Comparison of ENCODE assay signal across 9 cellular contexts in the genomic region with DNA sequence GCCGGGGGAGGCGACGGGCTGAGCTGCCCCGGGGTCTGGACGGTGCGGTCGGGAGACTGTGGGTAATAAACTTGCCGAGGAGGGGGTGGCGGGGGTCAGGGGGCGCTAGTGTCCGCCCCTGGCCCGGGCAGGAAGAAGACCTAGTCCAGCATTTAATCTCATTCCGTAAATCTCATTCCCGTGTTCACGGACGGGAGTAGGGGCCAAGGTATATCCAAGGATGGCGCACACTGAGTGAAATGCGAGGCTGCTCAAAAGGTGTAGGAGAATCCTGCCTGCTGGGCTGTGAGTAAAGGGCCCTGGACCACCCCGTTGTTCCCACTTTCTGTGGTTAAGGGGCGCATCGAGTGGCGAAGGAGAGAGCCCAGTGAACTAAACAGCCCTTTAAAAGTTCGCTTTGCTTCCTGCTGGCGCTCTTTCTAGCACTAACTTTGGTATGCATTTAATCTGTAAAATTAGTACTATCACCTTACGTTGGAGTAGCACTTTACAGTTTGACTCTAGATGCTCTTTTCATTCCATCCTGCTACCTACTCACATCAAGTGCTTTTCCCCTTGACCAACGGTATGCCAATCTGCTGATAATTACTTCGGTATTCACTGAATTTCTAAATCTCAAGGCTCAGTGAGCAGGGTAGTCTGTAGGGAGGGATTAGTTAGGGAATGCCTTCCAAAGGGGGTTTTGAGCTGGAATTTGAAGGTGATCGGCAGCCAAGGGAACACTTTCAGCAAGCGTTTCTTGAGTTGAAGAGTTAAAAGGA. TPM values are rescaled to one million over a fixed set of nuclear protein-coding genes. Genes with fewer than 3 reads are reported as not detected.
A peak's percentile ranks its signal among the peaks of the same experiment; 100 is the strongest.
DNase-seq lines count a peak whose midpoint lies in the region; ATAC-seq, FAIRE-seq and TF ChIP-seq lines count a peak whose summit lies in the region.
"Had no signal": no experiment of that assay in that cellular context is flagged by ENCODE, and none has a peak within 500 bp of the region (broad histone marks: within the 10 kb centered on the region; RNA-seq: fewer than 3 reads in every experiment).

No MANE protein-coding gene starts in this region.

- DNase-seq in NCI-H2171 treated with DMSO at 0.1 percent for 48 hours (lab: John Stamatoyannopoulos, UW) (peak; percentile 21), mammary epithelial cell (peak; percentile 39), inferior parietal cortex (ENCODE audit: extremely low spot score) (no peak), GM12892 (ENCODE audit: insufficient read length) (no peak)

- peak overlapping the region; percentile 47 to 88 (median 78) for H3K4me3 ChIP-seq in mammary epithelial cell (replicated peaks in 1 of 3; ENCODE audit: insufficient read depth in 1 of 3, low read depth in 2 of 3, low read length in 3 of 3)
- peak overlapping the region; percentile 74 to 80 for H3K4me3 ChIP-seq in muscle layer of colon (ENCODE audit: low read depth in 1 of 2, low read length in 2 of 2)

- H3K27ac ChIP-seq in mammary epithelial cell (ENCODE audit: insufficient read depth, low read depth, low read length) = peak overlapping the region; percentile 71
- no peak overlapping the region for H3K27ac ChIP-seq in muscle layer of colon (ENCODE audit: low read depth, low read length)

- no peak for TF ChIP-seq CTCF in mammary epithelial cell (conservative IDR thresholded peaks at IDR 0.05 in 1 of 2, IDR thresholded peaks at IDR 0.05 in 1 of 2; ENCODE audit: extremely low read depth in 1 of 2, insufficient read depth in 1 of 2, low read depth in 1 of 2, low read length in 2 of 2)

- BruUV-seq in mammary epithelial cell (replicated peaks; lab: Mats Ljungman, UMichigan) = no TSS peak

- ATAC-seq in GM18870 (IDR thresholded peaks at IDR 0.05; ENCODE audit: unreplicated experiment) (peak; percentile 2), HG03196 (IDR thresholded peaks at IDR 0.05; ENCODE audit: unreplicated experiment) (no peak), GM18517 (IDR thresholded peaks at IDR 0.05; ENCODE audit: unreplicated experiment) (no peak)

- in situ Hi-C loops in mammary epithelial cell (cut with MboI; ENCODE audit: low sequenced_read_pairs in 2 of 2) = loop anchor here in 1 of 2 donors (25.0 kb wide), 1 partner anchor 545 kb away; a partner anchor contains a TSS

- H3K4me2 ChIP-seq in mammary epithelial cell (ENCODE audit: insufficient read depth, low read depth, low read length) = peak overlapping the region; percentile 71

- H3K79me2 ChIP-seq in mammary epithelial cell (ENCODE audit: insufficient read depth, low read length) = peaks cover 58% of the 10 kb centered on the region

- H3K36me3 ChIP-seq in mammary epithelial cell (ENCODE audit: insufficient read depth, low read length) (no peaks in the 10 kb centered on the region), muscle layer of colon (ENCODE audit: insufficient read depth, low read length) (no peaks in the 10 kb centered on the region)

- intact Hi-C loops in mammary epithelial cell (cut with micrococcal nuclease) = no loop called here

- peak overlapping the region; percentile 76 for H2AFZ ChIP-seq in mammary epithelial cell (ENCODE audit: low read depth, low read length)

- no peak for FAIRE-seq in GM12892 (lab: Jason Lieb, UNC)
- FAIRE-seq: TTC549 had no signal

- no peaks in the 10 kb centered on the region for H3K27me3 ChIP-seq in mammary epithelial cell (ENCODE audit: insufficient read depth, low read length)
- H3K27me3 ChIP-seq in muscle layer of colon (ENCODE audit: control insufficient read depth in 1 of 2, insufficient read depth in 2 of 2, low read length in 2 of 2) = no peaks in the 10 kb centered on the region

- H4K20me1 ChIP-seq in mammary epithelial cell (ENCODE audit: insufficient read depth, low read length) = no peaks in the 10 kb centered on the region

- H3K9ac ChIP-seq in mammary epithelial cell (ENCODE audit: insufficient read depth, low read length) (peak overlapping the region; percentile 95), muscle layer of colon (ENCODE audit: low read length) (no peak overlapping the region)

- dilution Hi-C loops in mammary epithelial cell (cut with HindIII; ENCODE audit: low sequenced_read_pairs) = loop anchor here (5.0 kb wide), 1 partner anchor 220 kb away; a partner anchor contains a TSS

- CTCF ChIA-PET in mammary epithelial cell (lab: Charles Lee; ENCODE audit: low non-redundant PET) = interaction anchor here (0.5 to 0.6 kb wide), 2 partner anchors 17 to 36 kb away, joined by 3 to 4 read pairs; no protein-coding TSS in a partner anchor

- no peak for TF ChIP-seq POLR2A in GM12892 (IDR thresholded peaks at IDR 0.05; ENCODE audit: low read depth, low read length)

- H3K9me3 ChIP-seq in mammary epithelial cell (replicated peaks; ENCODE audit: insufficient read depth, low read length) (no peaks in the 10 kb centered on the region), muscle layer of colon (ENCODE audit: low read length) (no peaks in the 10 kb centered on the region)

- peaks cover 46% of the 10 kb centered on the region for H3K4me1 ChIP-seq in mammary epithelial cell (ENCODE audit: insufficient read depth, low read length)
- peaks cover 7% of the 10 kb centered on the region for H3K4me1 ChIP-seq in muscle layer of colon (ENCODE audit: insufficient read depth, low read length)

- 0% methylated on average over 11 of the region's 29 CpGs for WGBS in mammary epithelial cell (ENCODE audit: low coverage, missing lambda C conversion rate)

RNA-seq across cellular contexts. Expression of a gene that starts 0.7 kb away (rescaled TPM):
- 1 to 10 TPM; 5.6 to 7.7 TPM for total RNA-seq in mammary epithelial cell
- polyA plus RNA-seq in mammary epithelial cell = 1.5 TPM
- 4.8 TPM for polyA minus RNA-seq in mammary epithelial cell
- polyA plus RNA-seq in GM12892 (2012; ENCODE audit: missing spikeins) = 0.89 TPM

RNA-seq across cellular contexts. Expression of a gene that starts 40.8 kb away (rescaled TPM):
- under 1 TPM in 1 of 2 donors, not detected in 1; under 0.01 TPM for total RNA-seq in mammary epithelial cell
- not detected for polyA plus RNA-seq in mammary epithelial cell
- polyA minus RNA-seq in mammary epithelial cell = not detected
- 1.2 TPM for polyA plus RNA-seq in GM12892 (2012; ENCODE audit: missing spikeins)

Comparison
In these comparisons a context has a peak if more than half of its experiments do, and no peak if none do; other contexts are left out.
1. DNase-seq: peak in NCI-H2171 treated with DMSO at 0.1 percent for 48 hours (single experiment) and mammary epithelial cell (single experiment); none in inferior parietal cortex (single experiment) and GM12892 (single experiment).